In genomic region chr2:100291152-100291970, GRCh38 we compare ENCODE assay signal across 1 cellular context.
TF ChIP-seq lines count a peak whose summit lies in the region.

No MANE protein-coding gene starts in this region.

TF ChIP-seq in K562, 482 proteins besides CTCF, POLR2A, EP300 and RAD21 (continued from another document and continues in another):
- TF ChIP-seq, protein P1, sequence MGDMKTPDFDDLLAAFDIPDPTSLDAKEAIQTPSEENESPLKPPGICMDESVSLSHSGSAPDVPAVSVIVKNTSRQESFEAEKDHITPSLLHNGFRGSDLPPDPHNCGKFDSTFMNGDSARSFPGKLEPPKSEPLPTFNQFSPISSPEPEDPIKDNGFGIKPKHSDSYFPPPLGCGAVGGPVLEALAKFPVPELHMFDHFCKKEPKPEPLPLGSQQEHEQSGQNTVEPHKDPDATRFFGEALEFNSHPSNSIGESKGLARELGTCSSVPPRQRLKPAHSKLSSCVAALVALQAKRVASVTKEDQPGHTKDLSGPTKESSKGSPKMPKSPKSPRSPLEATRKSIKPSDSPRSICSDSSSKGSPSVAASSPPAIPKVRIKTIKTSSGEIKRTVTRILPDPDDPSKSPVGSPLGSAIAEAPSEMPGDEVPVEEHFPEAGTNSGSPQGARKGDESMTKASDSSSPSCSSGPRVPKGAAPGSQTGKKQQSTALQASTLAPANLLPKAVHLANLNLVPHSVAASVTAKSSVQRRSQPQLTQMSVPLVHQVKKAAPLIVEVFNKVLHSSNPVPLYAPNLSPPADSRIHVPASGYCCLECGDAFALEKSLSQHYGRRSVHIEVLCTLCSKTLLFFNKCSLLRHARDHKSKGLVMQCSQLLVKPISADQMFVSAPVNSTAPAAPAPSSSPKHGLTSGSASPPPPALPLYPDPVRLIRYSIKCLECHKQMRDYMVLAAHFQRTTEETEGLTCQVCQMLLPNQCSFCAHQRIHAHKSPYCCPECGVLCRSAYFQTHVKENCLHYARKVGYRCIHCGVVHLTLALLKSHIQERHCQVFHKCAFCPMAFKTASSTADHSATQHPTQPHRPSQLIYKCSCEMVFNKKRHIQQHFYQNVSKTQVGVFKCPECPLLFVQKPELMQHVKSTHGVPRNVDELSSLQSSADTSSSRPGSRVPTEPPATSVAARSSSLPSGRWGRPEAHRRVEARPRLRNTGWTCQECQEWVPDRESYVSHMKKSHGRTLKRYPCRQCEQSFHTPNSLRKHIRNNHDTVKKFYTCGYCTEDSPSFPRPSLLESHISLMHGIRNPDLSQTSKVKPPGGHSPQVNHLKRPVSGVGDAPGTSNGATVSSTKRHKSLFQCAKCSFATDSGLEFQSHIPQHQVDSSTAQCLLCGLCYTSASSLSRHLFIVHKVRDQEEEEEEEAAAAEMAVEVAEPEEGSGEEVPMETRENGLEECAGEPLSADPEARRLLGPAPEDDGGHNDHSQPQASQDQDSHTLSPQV (IDR thresholded peaks at IDR 0.05), result peak; percentile 89
- no peak for TF ChIP-seq BRD9 (IDR thresholded peaks at IDR 0.05; ENCODE audit: low read depth, partially characterized antibody)
- TF ChIP-seq HDGF (IDR thresholded peaks at IDR 0.05), result peak; percentile 87; the same call in 1 of the 2 replicates
- no peak for TF ChIP-seq POLR2B (IDR thresholded peaks at IDR 0.05; ENCODE audit: low read depth, partially characterized antibody)
- TF ChIP-seq MAZ (CRISPR knock-in tag; conservative IDR thresholded peaks at IDR 0.05 in 1 of 2, IDR thresholded peaks at IDR 0.05 in 1 of 2), result peak; percentile 27 to 48; a peak in 1 of 4 replicates
- TF ChIP-seq GTF2E2 (tag; IDR thresholded peaks at IDR 0.05), result no peak
- TF ChIP-seq, protein P2, sequence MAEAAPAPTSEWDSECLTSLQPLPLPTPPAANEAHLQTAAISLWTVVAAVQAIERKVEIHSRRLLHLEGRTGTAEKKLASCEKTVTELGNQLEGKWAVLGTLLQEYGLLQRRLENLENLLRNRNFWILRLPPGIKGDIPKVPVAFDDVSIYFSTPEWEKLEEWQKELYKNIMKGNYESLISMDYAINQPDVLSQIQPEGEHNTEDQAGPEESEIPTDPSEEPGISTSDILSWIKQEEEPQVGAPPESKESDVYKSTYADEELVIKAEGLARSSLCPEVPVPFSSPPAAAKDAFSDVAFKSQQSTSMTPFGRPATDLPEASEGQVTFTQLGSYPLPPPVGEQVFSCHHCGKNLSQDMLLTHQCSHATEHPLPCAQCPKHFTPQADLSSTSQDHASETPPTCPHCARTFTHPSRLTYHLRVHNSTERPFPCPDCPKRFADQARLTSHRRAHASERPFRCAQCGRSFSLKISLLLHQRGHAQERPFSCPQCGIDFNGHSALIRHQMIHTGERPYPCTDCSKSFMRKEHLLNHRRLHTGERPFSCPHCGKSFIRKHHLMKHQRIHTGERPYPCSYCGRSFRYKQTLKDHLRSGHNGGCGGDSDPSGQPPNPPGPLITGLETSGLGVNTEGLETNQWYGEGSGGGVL (CRISPR knock-in tag; IDR thresholded peaks at IDR 0.05), result no peak
- TF ChIP-seq ZFPM2 (CRISPR knock-in tag; IDR thresholded peaks at IDR 0.05), result no peak
- no peak for TF ChIP-seq RBM25 (IDR thresholded peaks at IDR 0.05; ENCODE audit: low read depth, low read length, severe bottlenecking)
- TF ChIP-seq MCM5 (IDR thresholded peaks at IDR 0.05; ENCODE audit: low read depth), result no peak
- TF ChIP-seq SMARCB1 (IDR thresholded peaks at IDR 0.05; ENCODE audit: insufficient read length, low read depth), result peak; percentile 43
- TF ChIP-seq SIRT6 (IDR thresholded peaks at IDR 0.05; ENCODE audit: low read depth, low read length), result no peak
- no peak for TF ChIP-seq PRMT5 (CRISPR knock-in tag; IDR thresholded peaks at IDR 0.05)
- TF ChIP-seq ZNF347 (CRISPR knock-in tag; IDR thresholded peaks at IDR 0.05; ENCODE audit: low read depth), result no peak
- peak; percentile 68; the same call in 1 of the 2 replicates for TF ChIP-seq MCM2 (IDR thresholded peaks at IDR 0.05; ENCODE audit: low read depth)
- TF ChIP-seq NR2C1 (IDR thresholded peaks at IDR 0.05), result no peak
- peak; percentile 57; the same call in 1 of the 2 replicates for TF ChIP-seq NR2C1 (tag; IDR thresholded peaks at IDR 0.05)
- TF ChIP-seq E4F1 (CRISPR knock-in tag; IDR thresholded peaks at IDR 0.05; ENCODE audit: borderline replicate concordance), result no peak
- no peak for TF ChIP-seq ZZZ3 (IDR thresholded peaks at IDR 0.05)
- no peak for TF ChIP-seq SRF (CRISPR knock-in tag; IDR thresholded peaks at IDR 0.05)
- TF ChIP-seq SP1 (CRISPR knock-in tag; IDR thresholded peaks at IDR 0.05), result no peak
- TF ChIP-seq ZEB2 (IDR thresholded peaks at IDR 0.05), result peak; percentile 87
- peak in 1 of 2 experiments; percentile 80; a peak in 2 of 4 replicates for TF ChIP-seq TBL1XR1 (IDR thresholded peaks at IDR 0.05; ENCODE audit: low read length in 2 of 2)
- TF ChIP-seq PYGO2 (tag; IDR thresholded peaks at IDR 0.05), result no peak
- TF ChIP-seq ZC3H11A (IDR thresholded peaks at IDR 0.05; ENCODE audit: low read depth, low read length), result no peak
- TF ChIP-seq BCL6 (CRISPR knock-in tag; IDR thresholded peaks at IDR 0.05), result no peak
- peak; percentile 96 for TF ChIP-seq ARID1B (IDR thresholded peaks at IDR 0.05)
- no peak for TF ChIP-seq KDM2B (CRISPR knock-in tag; IDR thresholded peaks at IDR 0.05)
- no peak for TF ChIP-seq DDX20 (tag; IDR thresholded peaks at IDR 0.05; ENCODE audit: low read depth)
- TF ChIP-seq ZNF436 (CRISPR knock-in tag; IDR thresholded peaks at IDR 0.05), result no peak
- no peak for TF ChIP-seq PTBP1 (IDR thresholded peaks at IDR 0.05; ENCODE audit: low read depth, low read length)
- TF ChIP-seq, protein P3, sequence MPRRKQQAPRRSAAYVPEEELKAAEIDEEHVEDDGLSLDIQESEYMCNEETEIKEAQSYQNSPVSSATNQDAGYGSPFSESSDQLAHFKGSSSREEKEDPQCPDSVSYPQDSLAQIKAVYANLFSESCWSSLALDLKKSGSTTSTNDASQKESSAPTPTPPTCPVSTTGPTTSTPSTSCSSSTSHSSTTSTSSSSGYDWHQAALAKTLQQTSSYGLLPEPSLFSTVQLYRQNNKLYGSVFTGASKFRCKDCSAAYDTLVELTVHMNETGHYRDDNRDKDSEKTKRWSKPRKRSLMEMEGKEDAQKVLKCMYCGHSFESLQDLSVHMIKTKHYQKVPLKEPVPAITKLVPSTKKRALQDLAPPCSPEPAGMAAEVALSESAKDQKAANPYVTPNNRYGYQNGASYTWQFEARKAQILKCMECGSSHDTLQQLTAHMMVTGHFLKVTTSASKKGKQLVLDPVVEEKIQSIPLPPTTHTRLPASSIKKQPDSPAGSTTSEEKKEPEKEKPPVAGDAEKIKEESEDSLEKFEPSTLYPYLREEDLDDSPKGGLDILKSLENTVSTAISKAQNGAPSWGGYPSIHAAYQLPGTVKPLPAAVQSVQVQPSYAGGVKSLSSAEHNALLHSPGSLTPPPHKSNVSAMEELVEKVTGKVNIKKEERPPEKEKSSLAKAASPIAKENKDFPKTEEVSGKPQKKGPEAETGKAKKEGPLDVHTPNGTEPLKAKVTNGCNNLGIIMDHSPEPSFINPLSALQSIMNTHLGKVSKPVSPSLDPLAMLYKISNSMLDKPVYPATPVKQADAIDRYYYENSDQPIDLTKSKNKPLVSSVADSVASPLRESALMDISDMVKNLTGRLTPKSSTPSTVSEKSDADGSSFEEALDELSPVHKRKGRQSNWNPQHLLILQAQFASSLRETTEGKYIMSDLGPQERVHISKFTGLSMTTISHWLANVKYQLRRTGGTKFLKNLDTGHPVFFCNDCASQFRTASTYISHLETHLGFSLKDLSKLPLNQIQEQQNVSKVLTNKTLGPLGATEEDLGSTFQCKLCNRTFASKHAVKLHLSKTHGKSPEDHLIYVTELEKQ (CRISPR knock-in tag; IDR thresholded peaks at IDR 0.05), result no peak
- TF ChIP-seq ZNF780A (CRISPR knock-in tag; IDR thresholded peaks at IDR 0.05), result no peak
- TF ChIP-seq SRSF3 (IDR thresholded peaks at IDR 0.05; ENCODE audit: insufficient read depth, low read length), result no peak
- TF ChIP-seq STAT5B (CRISPR knock-in tag; IDR thresholded peaks at IDR 0.05), result no peak
- TF ChIP-seq NCOA6 (IDR thresholded peaks at IDR 0.05), result no peak
- no peak for TF ChIP-seq ZNF140 (CRISPR knock-in tag; IDR thresholded peaks at IDR 0.05)
- no peak for TF ChIP-seq REST (CRISPR knock-in tag; IDR thresholded peaks at IDR 0.05; ENCODE audit: low read depth)
- TF ChIP-seq, protein P4, sequence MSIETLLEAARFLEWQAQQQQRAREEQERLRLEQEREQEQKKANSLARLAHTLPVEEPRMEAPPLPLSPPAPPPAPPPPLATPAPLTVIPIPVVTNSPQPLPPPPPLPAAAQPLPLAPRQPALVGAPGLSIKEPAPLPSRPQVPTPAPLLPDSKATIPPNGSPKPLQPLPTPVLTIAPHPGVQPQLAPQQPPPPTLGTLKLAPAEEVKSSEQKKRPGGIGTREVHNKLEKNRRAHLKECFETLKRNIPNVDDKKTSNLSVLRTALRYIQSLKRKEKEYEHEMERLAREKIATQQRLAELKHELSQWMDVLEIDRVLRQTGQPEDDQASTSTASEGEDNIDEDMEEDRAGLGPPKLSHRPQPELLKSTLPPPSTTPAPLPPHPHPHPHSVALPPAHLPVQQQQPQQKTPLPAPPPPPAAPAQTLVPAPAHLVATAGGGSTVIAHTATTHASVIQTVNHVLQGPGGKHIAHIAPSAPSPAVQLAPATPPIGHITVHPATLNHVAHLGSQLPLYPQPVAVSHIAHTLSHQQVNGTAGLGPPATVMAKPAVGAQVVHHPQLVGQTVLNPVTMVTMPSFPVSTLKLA (conservative IDR thresholded peaks at IDR 0.05), result peak; percentile 29 to 51
- TF ChIP-seq MTA1 (IDR thresholded peaks at IDR 0.05; ENCODE audit: borderline replicate concordance), result peak; percentile 76; the same call in 1 of the 2 replicates
- TF ChIP-seq ZNF57 (CRISPR knock-in tag; IDR thresholded peaks at IDR 0.05), result no peak
- no peak for TF ChIP-seq TSC22D4 (tag; IDR thresholded peaks at IDR 0.05)
- no peak for TF ChIP-seq SAFB (IDR thresholded peaks at IDR 0.05; ENCODE audit: borderline replicate concordance, low read depth, low read length)
- no peak for TF ChIP-seq ZNF146 (CRISPR knock-in tag; IDR thresholded peaks at IDR 0.05; ENCODE audit: unreplicated experiment)
- TF ChIP-seq SREBF2 (CRISPR knock-in tag; IDR thresholded peaks at IDR 0.05), result no peak
- TF ChIP-seq NCOA1 (IDR thresholded peaks at IDR 0.05; ENCODE audit: low read depth), result peak; percentile 71
- TF ChIP-seq CAMTA2 (CRISPR knock-in tag; conservative IDR thresholded peaks at IDR 0.05), result no peak
- no peak for TF ChIP-seq ZNF75A (CRISPR knock-in tag; IDR thresholded peaks at IDR 0.05)
- TF ChIP-seq, protein P5, sequence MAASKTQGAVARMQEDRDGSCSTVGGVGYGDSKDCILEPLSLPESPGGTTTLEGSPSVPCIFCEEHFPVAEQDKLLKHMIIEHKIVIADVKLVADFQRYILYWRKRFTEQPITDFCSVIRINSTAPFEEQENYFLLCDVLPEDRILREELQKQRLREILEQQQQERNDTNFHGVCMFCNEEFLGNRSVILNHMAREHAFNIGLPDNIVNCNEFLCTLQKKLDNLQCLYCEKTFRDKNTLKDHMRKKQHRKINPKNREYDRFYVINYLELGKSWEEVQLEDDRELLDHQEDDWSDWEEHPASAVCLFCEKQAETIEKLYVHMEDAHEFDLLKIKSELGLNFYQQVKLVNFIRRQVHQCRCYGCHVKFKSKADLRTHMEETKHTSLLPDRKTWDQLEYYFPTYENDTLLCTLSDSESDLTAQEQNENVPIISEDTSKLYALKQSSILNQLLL (CRISPR knock-in tag; IDR thresholded peaks at IDR 0.05; ENCODE audit: borderline replicate concordance), result no peak
